ENCODE assay signal across 13 cellular contexts in the genomic region with DNA sequence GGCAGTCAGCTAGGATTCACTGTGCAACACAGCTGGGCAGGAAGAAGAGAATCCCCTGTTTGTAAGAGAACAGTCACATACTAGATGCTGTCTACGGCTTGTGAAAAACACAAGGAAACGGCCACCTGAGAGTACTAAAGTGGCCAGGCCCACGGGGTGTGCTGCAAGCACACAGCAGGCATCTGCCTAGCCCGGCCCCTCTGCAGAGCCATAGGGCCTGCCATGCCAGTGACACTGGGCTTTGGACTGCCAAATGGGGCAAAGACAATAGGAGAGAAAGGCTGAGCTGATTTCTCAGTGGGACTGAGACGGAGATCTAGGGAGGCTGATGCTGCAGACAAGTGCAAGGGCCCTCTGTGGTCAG. TPM values are rescaled to one million over a fixed set of nuclear protein-coding genes. Genes with fewer than 3 reads are reported as not detected.
DNase-seq lines count a peak whose midpoint lies in the region; ATAC-seq and TF ChIP-seq lines count a peak whose summit lies in the region.
"Had no signal": no experiment of that assay in that cellular context is flagged by ENCODE, and none has a peak within 500 bp of the region (broad histone marks: within the 10 kb centered on the region; RNA-seq: fewer than 3 reads in every experiment).

No MANE protein-coding gene starts in this region.

- ATAC-seq in DND-41 (ENCODE audit: insufficient read depth, low read depth), result 0 out of 3 replicates have a peak, but pooled peaks have one; percentile 22
- ATAC-seq in WTC11, result peak; percentile 52; the same call in 1 of the 2 replicates
- ATAC-seq in left cardiac atrium, result peak; percentile 8 to 75
- peak; percentile 15 to 30 for ATAC-seq in gastrocnemius medialis
- no peak for ATAC-seq in activated CD4-positive, alpha-beta T cell treated with anti-CD3 and anti-CD28 coated beads for 36 hours
- ATAC-seq in omental fat pad (ENCODE audit: low FRiP score), result no peak

- H4K20me1 ChIP-seq in DND-41 (ENCODE audit: insufficient read depth, low read length), result no peaks in the 10 kb centered on the region

- peak overlapping the region; percentile 76 for H3K27ac Mint-ChIP-seq in WTC11
- no peak overlapping the region for H3K27ac Mint-ChIP-seq in activated CD4-positive, alpha-beta T cell treated with anti-CD3 and anti-CD28 coated beads for 36 hours
- H3K27ac Mint-ChIP-seq: activated CD4-positive, alpha-beta T cell treated with anti-CD3 and anti-CD28 coated beads, Interleukin-2, amount 10 ng/mL, durations not matched to agents 24 days and 14 days had no signal

- TF ChIP-seq POLR2A in gastrocnemius medialis (IDR thresholded peaks at IDR 0.05), result no peak

- in situ Hi-C loops in gastrocnemius medialis (cut with MboI; ENCODE audit: low sequenced_read_pairs in 4 of 4), result no loop called here

- H3K4me3 ChIP-seq in DND-41 (ENCODE audit: low read depth in 1 of 2, low read length in 2 of 2) (no peak overlapping the region), gastrocnemius medialis (no peak overlapping the region)

- CTCF ChIA-PET in WTC11 (lab: Charles Lee), result interaction anchor here (0.9 to 3.5 kb wide), 4 partner anchors 10 to 46 kb away, joined by 3 to 35 read pairs (median 7); no protein-coding TSS in a partner anchor
- CTCF ChIA-PET in activated CD4-positive, alpha-beta T cell treated with anti-CD3 and anti-CD28 coated beads for 36 hours (lab: Charles Lee), result interaction anchor here (0.5 to 2.9 kb wide), 2 partner anchors 10 to 46 kb away, joined by 3 to 18 read pairs; no protein-coding TSS in a partner anchor

- DNase-seq in DND-41 (no peak), WTC11 (ENCODE audit: low spot score) (no peak), left cardiac atrium (no peak), gastrocnemius medialis (no peak), SKM-1 treated with dmso at 0.1 percent for 144 hours (lab: John Stamatoyannopoulos, UW; ENCODE audit: unreplicated experiment) (no peak), omental fat pad (ENCODE audit: low spot score) (no peak), amniotic stem cell (lab: John Stamatoyannopoulos, UW) (no peak)
- DNase-seq in activated CD4-positive, alpha-beta T cell treated with anti-CD3 and anti-CD28 coated beads for 36 hours, result no peak
- DNase-seq: activated CD4-positive, alpha-beta T cell treated with anti-CD3 and anti-CD28 coated beads, Interleukin-2, amount 10 ng/mL, durations not matched to agents 24 days and 14 days; activated naive CD4-positive, alpha-beta T cell treated with Interleukin-2 at 50 U/mL for 16 hours; GDM1; NCI-H2029; stimulated activated CD4-positive, alpha-beta T cell treated with anti-CD3 and anti-CD28 coated beads, Interleukin-12 subunit alpha, Interleukin-12 subunit beta, amount 100 ng/mL, for 4 hours had no signal

- TF ChIP-seq CTCF in DND-41 (IDR thresholded peaks at IDR 0.05; ENCODE audit: borderline replicate concordance, extremely low read depth, low read length, poor library complexity, severe bottlenecking) (no peak), WTC11 (IDR thresholded peaks at IDR 0.05) (no peak), gastrocnemius medialis (IDR thresholded peaks at IDR 0.05 in 4 of 5, conservative IDR thresholded peaks at IDR 0.05 in 1 of 5) (no peak), omental fat pad (IDR thresholded peaks at IDR 0.05) (no peak)

- H3K27me3 ChIP-seq in DND-41 (ENCODE audit: insufficient read depth, low read length, poor library complexity) (peaks cover 3% of the 10 kb centered on the region), gastrocnemius medialis (no peaks in the 10 kb centered on the region)

- H3K4me3 Mint-ChIP-seq in WTC11, result no peak overlapping the region
- no peak overlapping the region for H3K4me3 Mint-ChIP-seq in activated CD4-positive, alpha-beta T cell treated with anti-CD3 and anti-CD28 coated beads for 36 hours
- H3K4me3 Mint-ChIP-seq: activated CD4-positive, alpha-beta T cell treated with anti-CD3 and anti-CD28 coated beads, Interleukin-2, amount 10 ng/mL, durations not matched to agents 24 days and 14 days had no signal

- H3K9me3 Mint-ChIP-seq in WTC11, result no peaks in the 10 kb centered on the region
- no peaks in the 10 kb centered on the region for H3K9me3 Mint-ChIP-seq in activated CD4-positive, alpha-beta T cell treated with anti-CD3 and anti-CD28 coated beads for 36 hours (ENCODE audit: low read depth)
- H3K9me3 Mint-ChIP-seq: activated CD4-positive, alpha-beta T cell treated with anti-CD3 and anti-CD28 coated beads, Interleukin-2, amount 10 ng/mL, durations not matched to agents 24 days and 14 days had no signal

- H3K79me2 ChIP-seq in DND-41 (ENCODE audit: insufficient read depth, low read length), result no peaks in the 10 kb centered on the region

- H3K9me3 ChIP-seq in DND-41 (ENCODE audit: insufficient read depth, low read length, severe bottlenecking), result no peaks in the 10 kb centered on the region
- H3K9me3 ChIP-seq in gastrocnemius medialis, result no peaks in the 10 kb centered on the region

- no peaks in the 10 kb centered on the region for H3K27me3 Mint-ChIP-seq in WTC11 (ENCODE audit: low read depth)
- H3K27me3 Mint-ChIP-seq in activated CD4-positive, alpha-beta T cell treated with anti-CD3 and anti-CD28 coated beads for 36 hours, result no peaks in the 10 kb centered on the region
- H3K27me3 Mint-ChIP-seq: activated CD4-positive, alpha-beta T cell treated with anti-CD3 and anti-CD28 coated beads, Interleukin-2, amount 10 ng/mL, durations not matched to agents 24 days and 14 days had no signal

- H3K4me1 Mint-ChIP-seq in WTC11, result peaks cover 10% of the 10 kb centered on the region
- no peaks in the 10 kb centered on the region for H3K4me1 Mint-ChIP-seq in activated CD4-positive, alpha-beta T cell treated with anti-CD3 and anti-CD28 coated beads for 36 hours
- H3K4me1 Mint-ChIP-seq: activated CD4-positive, alpha-beta T cell treated with anti-CD3 and anti-CD28 coated beads, Interleukin-2, amount 10 ng/mL, durations not matched to agents 24 days and 14 days had no signal

- POLR2A ChIA-PET in WTC11 (lab: Charles Lee), result interaction anchor here (1.2 kb wide), 1 partner anchor 59 kb away, joined by 5 read pairs; no protein-coding TSS in a partner anchor
- POLR2A ChIA-PET in activated CD4-positive, alpha-beta T cell treated with anti-CD3 and anti-CD28 coated beads for 36 hours (lab: Charles Lee), result interaction anchor here (0.5 kb wide), 1 partner anchor 14 kb away, joined by 3 read pairs; no protein-coding TSS in a partner anchor

- H3K4me1 ChIP-seq in DND-41 (ENCODE audit: insufficient read depth, low read length) (no peaks in the 10 kb centered on the region), gastrocnemius medialis (peaks cover 13 to 20% of the 10 kb centered on the region in 2 donors)

- H2AFZ ChIP-seq in DND-41 (ENCODE audit: low read depth, low read length), result no peak overlapping the region

- H3K36me3 Mint-ChIP-seq in WTC11, result peaks cover 51% of the 10 kb centered on the region
- peaks cover 5% of the 10 kb centered on the region for H3K36me3 Mint-ChIP-seq in activated CD4-positive, alpha-beta T cell treated with anti-CD3 and anti-CD28 coated beads for 36 hours (ENCODE audit: low read depth)

- H3K9ac ChIP-seq in DND-41 (ENCODE audit: low read depth, low read length), result no peak overlapping the region

- intact Hi-C loops in left cardiac atrium (cut with DNase I), result no loop called here
- intact Hi-C loops in gastrocnemius medialis (cut with DNase I; ENCODE audit: low total_unique reads), result no loop called here
- intact Hi-C loops in activated CD4-positive, alpha-beta T cell treated with anti-CD3 and anti-CD28 coated beads for 36 hours (cut with DNase I, micrococcal nuclease), result no loop called here

- H3K4me2 ChIP-seq in DND-41 (ENCODE audit: insufficient read depth, low read length), result no peak overlapping the region

- no peak overlapping the region for H3K27ac ChIP-seq in DND-41 (ENCODE audit: low read length)
- peak overlapping the region in 1 of 4 donors; percentile 27 for H3K27ac ChIP-seq in gastrocnemius medialis

- no peaks in the 10 kb centered on the region for H3K36me3 ChIP-seq in DND-41 (ENCODE audit: insufficient read depth, low read length)
- peaks cover 0 to 9% of the 10 kb centered on the region in 2 donors for H3K36me3 ChIP-seq in gastrocnemius medialis

TF ChIP-seq in WTC11, 78 proteins besides CTCF, POLR2A, EP300 and RAD21 (continues in another document):
- TF ChIP-seq, protein P1, sequence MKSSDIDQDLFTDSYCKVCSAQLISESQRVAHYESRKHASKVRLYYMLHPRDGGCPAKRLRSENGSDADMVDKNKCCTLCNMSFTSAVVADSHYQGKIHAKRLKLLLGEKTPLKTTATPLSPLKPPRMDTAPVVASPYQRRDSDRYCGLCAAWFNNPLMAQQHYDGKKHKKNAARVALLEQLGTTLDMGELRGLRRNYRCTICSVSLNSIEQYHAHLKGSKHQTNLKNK (CRISPR knock-in tag; IDR thresholded peaks at IDR 0.05), result no peak
- TF ChIP-seq CREM (CRISPR knock-in tag; IDR thresholded peaks at IDR 0.05), result no peak
- TF ChIP-seq ZNF121 (CRISPR knock-in tag; IDR thresholded peaks at IDR 0.05), result no peak
- TF ChIP-seq, protein P2, sequence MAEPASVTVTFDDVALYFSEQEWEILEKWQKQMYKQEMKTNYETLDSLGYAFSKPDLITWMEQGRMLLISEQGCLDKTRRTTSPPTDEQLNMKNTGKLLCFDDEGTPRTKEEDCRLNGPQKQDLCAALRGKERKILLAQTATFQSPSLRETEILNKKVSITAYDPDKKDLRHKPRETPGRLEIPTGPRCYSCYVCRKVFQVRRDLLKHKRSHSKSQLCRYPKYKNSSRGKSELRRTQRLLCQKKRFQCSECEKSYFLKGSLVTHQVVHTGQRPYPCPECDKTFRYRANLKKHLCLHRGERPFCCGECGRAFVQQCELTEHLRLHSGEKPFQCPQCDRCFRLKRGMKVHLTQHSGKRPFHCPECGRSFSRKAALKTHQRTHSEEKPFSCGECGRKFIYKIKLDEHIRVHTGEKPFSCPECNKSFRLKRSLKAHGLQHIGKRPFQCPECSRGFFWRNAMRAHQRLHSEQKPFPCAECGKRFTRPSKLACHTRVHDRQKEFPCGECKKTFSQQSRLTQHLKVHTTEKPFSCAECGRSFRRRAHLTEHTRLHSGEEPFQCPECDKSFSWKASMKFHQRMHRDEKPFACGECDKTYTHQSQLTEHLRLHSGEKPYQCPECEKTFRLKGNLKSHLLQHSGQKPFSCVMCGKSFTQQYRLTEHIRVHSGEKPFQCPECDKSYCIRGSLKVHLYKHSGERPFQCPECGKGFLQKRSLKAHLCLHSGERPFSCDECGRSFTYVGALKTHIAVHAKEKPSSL (CRISPR knock-in tag; conservative IDR thresholded peaks at IDR 0.05), result no peak

RNA-seq across cellular contexts. Expression of a gene that starts 10.3 kb away (rescaled TPM):
- total RNA-seq in WTC11 (2021), result 137 to 240 TPM (median 149 TPM) in 3 replicates
- 100 to 1,000 TPM; 211 to 254 TPM for total RNA-seq in left cardiac atrium
- total RNA-seq in gastrocnemius medialis, result 10 to 100 TPM in 3 of 4 donors, 1 to 10 TPM in 1; 6.3 to 29.7 (median 13.5) TPM
- total RNA-seq in activated CD4-positive, alpha-beta T cell treated with anti-CD3 and anti-CD28 coated beads for 36 hours, result 1 to 10 TPM; 5.4 to 7.2 TPM
- 100 to 1,000 TPM; 316 to 921 (median 720) TPM for total RNA-seq in omental fat pad

RNA-seq across cellular contexts. Expression of a gene that starts 58.7 kb away (rescaled TPM):
- total RNA-seq in WTC11 (2021) (73.9 to 109 TPM (median 76.0 TPM) in 3 replicates), left cardiac atrium (10 to 100 TPM; 62.5 to 92.2 TPM), gastrocnemius medialis (100 to 1,000 TPM; 102 to 166 (median 124) TPM), omental fat pad (10 to 100 TPM; 36.4 to 64.0 (median 40.1) TPM)
- 10 to 100 TPM; 38.0 to 56.5 TPM for total RNA-seq in activated CD4-positive, alpha-beta T cell treated with anti-CD3 and anti-CD28 coated beads for 36 hours

Comparison
In these comparisons a context has a peak if more than half of its experiments do, and no peak if none do; other contexts are left out.
1. ATAC-seq: peak in DND-41 (single experiment), WTC11 (single experiment), left cardiac atrium (2 of 2) and gastrocnemius medialis (2 of 2); none in activated CD4-positive, alpha-beta T cell treated with anti-CD3 and anti-CD28 coated beads for 36 hours (single experiment) and omental fat pad (single experiment).